In the genomic region with DNA sequence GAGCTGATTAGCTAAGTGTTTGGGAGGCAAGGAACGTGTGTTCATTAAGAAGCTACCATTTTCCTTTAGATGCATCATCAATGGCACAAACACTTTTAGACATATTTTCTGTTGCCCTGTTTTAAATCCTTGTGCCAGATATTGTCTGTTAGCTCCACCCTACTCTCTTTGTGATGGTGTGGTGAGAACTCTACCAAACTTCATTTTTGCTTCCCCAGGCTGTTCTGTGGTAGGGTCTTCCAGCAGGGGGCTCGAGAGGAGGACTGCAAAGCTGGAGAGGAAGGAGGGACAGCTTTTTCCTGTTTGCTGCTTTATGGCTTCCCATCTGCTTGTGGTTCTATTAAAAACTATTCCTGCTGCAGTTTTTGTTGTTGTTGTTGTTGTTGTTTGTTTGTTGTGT, we compare ENCODE assay signal across 18 cellular contexts. TPM values are rescaled to one million over a fixed set of nuclear protein-coding genes. Genes with fewer than 3 reads are reported as not detected.
DNase-seq lines count a peak whose midpoint lies in the region; ATAC-seq, FAIRE-seq and TF ChIP-seq lines count a peak whose summit lies in the region.
"Had no signal": no experiment of that assay in that cellular context is flagged by ENCODE, and none has a peak within 500 bp of the region (broad histone marks: within the 10 kb centered on the region; RNA-seq: fewer than 3 reads in every experiment).

No MANE protein-coding gene starts in this region.

- H3K4me1 ChIP-seq in A549 (peaks cover 16% of the 10 kb centered on the region), DOHH2 (ENCODE audit: control insufficient read depth, low read length) (peaks cover 3% of the 10 kb centered on the region; the same call in 1 of the 2 replicates), OCI-LY7 (ENCODE audit: insufficient read depth, low read length, poor library complexity, severe bottlenecking) (no peaks in the 10 kb centered on the region)
- H3K4me1 ChIP-seq: body of pancreas had no signal

- H3K4me2 ChIP-seq in A549 (no peak overlapping the region), DOHH2 (ENCODE audit: low read length) (no peak overlapping the region), OCI-LY7 (ENCODE audit: low read length) (no peak overlapping the region)

- H4K20me1 ChIP-seq in DOHH2 (ENCODE audit: control insufficient read depth, insufficient read depth, low read depth, low read length) (no peaks in the 10 kb centered on the region), OCI-LY7 (ENCODE audit: insufficient read depth, low read length) (no peaks in the 10 kb centered on the region)

- TF ChIP-seq RAD21 in A549 (conservative IDR thresholded peaks at IDR 0.05 in 1 of 2, IDR thresholded peaks at IDR 0.05 in 1 of 2) = no peak

- BruUV-seq in OCI-LY7 (replicated peaks; lab: Mats Ljungman, UMichigan) = no TSS peak

- H3K4me3 ChIP-seq in A549 (no peak overlapping the region), DOHH2 (ENCODE audit: low read length) (no peak overlapping the region), OCI-LY7 (ENCODE audit: low read depth, low read length, poor library complexity, severe bottlenecking) (no peak overlapping the region), fibroblast of pulmonary artery (replicated peaks; ENCODE audit: low read depth, low read length) (no peak overlapping the region)
- H3K4me3 ChIP-seq: body of pancreas, thyroid gland had no signal

- 30% methylated on average over 2 of the region's 2 CpGs for WGBS in A549 (ENCODE audit: missing lambda C conversion rate)

- no peak for DNase-seq in A549 (ENCODE audit: low read depth in 1 of 2, low spot score in 1 of 2)
- no peak for DNase-seq in OCI-LY7 (ENCODE audit: low spot score)
- DNase-seq in fibroblast of pulmonary artery (ENCODE audit: low read depth) = no peak
- DNase-seq in T-helper 9 cell = no peak
- DNase-seq in frontal cortex (ENCODE audit: low spot score in 2 of 2) = no peak
- DNase-seq: activated naive CD4-positive, alpha-beta T cell; body of pancreas; effector CD4-positive, alpha-beta T cell; foreskin keratinocyte; NCI-H1092; NCI-H345; T-cell; thyroid gland had no signal

- TF ChIP-seq CTCF in A549 (IDR thresholded peaks at IDR 0.05) (0 out of 3 replicates have a peak, but pooled peaks have one; percentile 6), DOHH2 (IDR thresholded peaks at IDR 0.05; ENCODE audit: low read depth, low read length, poor library complexity, severe bottlenecking) (peak; percentile 29), OCI-LY7 (conservative IDR thresholded peaks at IDR 0.05; ENCODE audit: low read length) (peak; percentile 43), fibroblast of pulmonary artery (IDR thresholded peaks at IDR 0.05; ENCODE audit: low read length, missing control alignments) (peak; percentile 8)

- FAIRE-seq in A549 (lab: Jason Lieb, UNC) (no peak), frontal cortex (lab: Jason Lieb, UNC) (no peak)
- FAIRE-seq: RCC 7860 had no signal

- H3K27ac ChIP-seq in A549 = no peak overlapping the region
- no peak overlapping the region for H3K27ac ChIP-seq in DOHH2 (ENCODE audit: low read depth, low read length)
- H3K27ac ChIP-seq in OCI-LY7 (ENCODE audit: low read depth, low read length, poor library complexity, severe bottlenecking) = no peak overlapping the region
- H3K27ac ChIP-seq: body of pancreas, foreskin keratinocyte, thyroid gland had no signal

- no peaks in the 10 kb centered on the region for H3K36me3 ChIP-seq in DOHH2 (ENCODE audit: control insufficient read depth, low read length)
- no peaks in the 10 kb centered on the region for H3K36me3 ChIP-seq in OCI-LY7 (ENCODE audit: insufficient read depth, low read length)
- H3K36me3 ChIP-seq: thyroid gland had no signal

- intact Hi-C loops in OCI-LY7 (cut with micrococcal nuclease; ENCODE audit: unreplicated experiment) = no loop called here

- ATAC-seq in A549 (peak in 1 of 2 experiments; percentile 61; a peak in 2 of 6 replicates), HG02610 (IDR thresholded peaks at IDR 0.05; ENCODE audit: unreplicated experiment) (no peak), HG03095 (IDR thresholded peaks at IDR 0.05; ENCODE audit: unreplicated experiment) (no peak)
- ATAC-seq: body of pancreas, foreskin keratinocyte, sciatic nerve, T-cell had no signal

- POLR2A ChIA-PET in A549 (lab: Yijun Ruan, JAX) = no interaction called here
- POLR2A ChIA-PET in OCI-LY7 (lab: Charles Lee) = interaction anchor here (0.5 to 0.9 kb wide), 3 partner anchors 68 to 1249 kb away, joined by 3 read pairs; no protein-coding TSS in a partner anchor

- TF ChIP-seq POLR2A in A549 (IDR thresholded peaks at IDR 0.05; ENCODE audit: low read length) = no peak

- H3K27me3 ChIP-seq in DOHH2 (ENCODE audit: control insufficient read depth, low read length) = no peaks in the 10 kb centered on the region
- H3K27me3 ChIP-seq: body of pancreas, thyroid gland had no signal

- TF ChIP-seq EP300 in A549 (IDR thresholded peaks at IDR 0.05) = no peak

- H3K79me2 ChIP-seq in DOHH2 (ENCODE audit: control insufficient read depth, low read length) (no peaks in the 10 kb centered on the region), OCI-LY7 (ENCODE audit: insufficient read depth, low read depth, low read length) (no peaks in the 10 kb centered on the region)

- no peaks in the 10 kb centered on the region for H3K9me3 ChIP-seq in A549
- H3K9me3 ChIP-seq in DOHH2 (ENCODE audit: control insufficient read depth, insufficient read depth, low read length) = no peaks in the 10 kb centered on the region
- H3K9me3 ChIP-seq in OCI-LY7 (ENCODE audit: low read length) = no peaks in the 10 kb centered on the region
- H3K9me3 ChIP-seq: body of pancreas, thyroid gland had no signal

- H3F3A ChIP-seq in DOHH2 (ENCODE audit: control insufficient read depth, insufficient read depth) = no peaks in the 10 kb centered on the region

- H3K9me2 ChIP-seq in DOHH2 (replicated peaks; ENCODE audit: control insufficient read depth, low read length) = no peaks in the 10 kb centered on the region
- no peaks in the 10 kb centered on the region for H3K9me2 ChIP-seq in OCI-LY7 (ENCODE audit: insufficient read depth, low read length)

- CTCF ChIA-PET in A549 (lab: Yijun Ruan, JAX) (interaction anchor here (0.9 to 17.6 kb wide), 7 partner anchors 11 to 637 kb away, joined by 3 to 296 read pairs (median 5); a partner anchor contains a TSS), OCI-LY7 (lab: Charles Lee; ENCODE audit: unreplicated experiment) (interaction anchor here (0.6 to 1.0 kb wide), 2 partner anchors 42 to 271 kb away, joined by 3 read pairs; no protein-coding TSS in a partner anchor)

- no peak overlapping the region; the same call in 1 of the 2 replicates for H2AFZ ChIP-seq in OCI-LY7 (ENCODE audit: low read length)

TF ChIP-seq in A549, 52 proteins besides CTCF, POLR2A, EP300 and RAD21 (continues in another document):
- TF ChIP-seq, protein P1, sequence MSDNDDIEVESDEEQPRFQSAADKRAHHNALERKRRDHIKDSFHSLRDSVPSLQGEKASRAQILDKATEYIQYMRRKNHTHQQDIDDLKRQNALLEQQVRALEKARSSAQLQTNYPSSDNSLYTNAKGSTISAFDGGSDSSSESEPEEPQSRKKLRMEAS (IDR thresholded peaks at IDR 0.05) = no peak
- TF ChIP-seq EHF (CRISPR knock-in tag; IDR thresholded peaks at IDR 0.05) = no peak
- TF ChIP-seq, protein P2, sequence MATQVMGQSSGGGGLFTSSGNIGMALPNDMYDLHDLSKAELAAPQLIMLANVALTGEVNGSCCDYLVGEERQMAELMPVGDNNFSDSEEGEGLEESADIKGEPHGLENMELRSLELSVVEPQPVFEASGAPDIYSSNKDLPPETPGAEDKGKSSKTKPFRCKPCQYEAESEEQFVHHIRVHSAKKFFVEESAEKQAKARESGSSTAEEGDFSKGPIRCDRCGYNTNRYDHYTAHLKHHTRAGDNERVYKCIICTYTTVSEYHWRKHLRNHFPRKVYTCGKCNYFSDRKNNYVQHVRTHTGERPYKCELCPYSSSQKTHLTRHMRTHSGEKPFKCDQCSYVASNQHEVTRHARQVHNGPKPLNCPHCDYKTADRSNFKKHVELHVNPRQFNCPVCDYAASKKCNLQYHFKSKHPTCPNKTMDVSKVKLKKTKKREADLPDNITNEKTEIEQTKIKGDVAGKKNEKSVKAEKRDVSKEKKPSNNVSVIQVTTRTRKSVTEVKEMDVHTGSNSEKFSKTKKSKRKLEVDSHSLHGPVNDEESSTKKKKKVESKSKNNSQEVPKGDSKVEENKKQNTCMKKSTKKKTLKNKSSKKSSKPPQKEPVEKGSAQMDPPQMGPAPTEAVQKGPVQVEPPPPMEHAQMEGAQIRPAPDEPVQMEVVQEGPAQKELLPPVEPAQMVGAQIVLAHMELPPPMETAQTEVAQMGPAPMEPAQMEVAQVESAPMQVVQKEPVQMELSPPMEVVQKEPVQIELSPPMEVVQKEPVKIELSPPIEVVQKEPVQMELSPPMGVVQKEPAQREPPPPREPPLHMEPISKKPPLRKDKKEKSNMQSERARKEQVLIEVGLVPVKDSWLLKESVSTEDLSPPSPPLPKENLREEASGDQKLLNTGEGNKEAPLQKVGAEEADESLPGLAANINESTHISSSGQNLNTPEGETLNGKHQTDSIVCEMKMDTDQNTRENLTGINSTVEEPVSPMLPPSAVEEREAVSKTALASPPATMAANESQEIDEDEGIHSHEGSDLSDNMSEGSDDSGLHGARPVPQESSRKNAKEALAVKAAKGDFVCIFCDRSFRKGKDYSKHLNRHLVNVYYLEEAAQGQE (IDR thresholded peaks at IDR 0.05) = no peak
- TF ChIP-seq PHF8 (IDR thresholded peaks at IDR 0.05; ENCODE audit: borderline replicate concordance, low read depth) = no peak
- TF ChIP-seq CHD2 (IDR thresholded peaks at IDR 0.05; ENCODE audit: low read length, partially characterized antibody) = no peak
- no peak for TF ChIP-seq MYC (IDR thresholded peaks at IDR 0.05; ENCODE audit: borderline replicate concordance, low read length)
- TF ChIP-seq SREBF2 (IDR thresholded peaks at IDR 0.05) = no peak
- TF ChIP-seq CBX8 (IDR thresholded peaks at IDR 0.05) = no peak
- TF ChIP-seq KDM1A (IDR thresholded peaks at IDR 0.05; ENCODE audit: low read depth) = no peak
- TF ChIP-seq ZC3H11A (IDR thresholded peaks at IDR 0.05) = no peak

RNA-seq across cellular contexts. Expression of a gene that starts 23.8 kb away (rescaled TPM):
- polyA plus RNA-seq in A549 (2011; rRNA removed) (209 and 300 TPM in 2 replicates), A549 (2017; fragmentation: RNase III; extraction: RNeasy Plus Mini Kit Qiagen cat#74134 plus additional on column Dnase treatment) (191 to 209 TPM (median 201 TPM) in 3 replicates)
- polyA plus RNA-seq in A549 (2012; cell fraction: cytosol; rRNA removed) = 126 and 144 TPM in 2 replicates
- polyA plus RNA-seq in A549 (2012; cell fraction: nucleus; rRNA removed) = 83.6 and 103 TPM in 2 replicates
- 175 and 188 TPM in 2 replicates for polyA minus RNA-seq in A549 (2011; rRNA and poly(A)+ RNA removed)
- total RNA-seq in OCI-LY7 (2014; rRNA removed; shearing (Covaris generic)) = 43.1 and 45.5 TPM in 2 replicates
- total RNA-seq in OCI-LY7 (2022) (99.5 and 107 TPM in 2 replicates), frontal cortex (74.2 TPM)

RNA-seq across cellular contexts. Expression of a gene that starts 52.8 kb away (rescaled TPM):
- polyA plus RNA-seq in A549 (2011; rRNA removed) = 50.5 and 65.0 TPM in 2 replicates
- polyA plus RNA-seq in A549 (2012; cell fraction: cytosol; rRNA removed) = 22.5 and 26.4 TPM in 2 replicates
- polyA plus RNA-seq in A549 (2012; cell fraction: nucleus; rRNA removed) = 8.0 and 15.7 TPM in 2 replicates
- 45.2 to 49.4 TPM (median 45.3 TPM) in 3 replicates for polyA plus RNA-seq in A549 (2017; fragmentation: RNase III; extraction: RNeasy Plus Mini Kit Qiagen cat#74134 plus additional on column Dnase treatment)
- 23.4 and 31.0 TPM in 2 replicates for polyA minus RNA-seq in A549 (2011; rRNA and poly(A)+ RNA removed)
- 54.9 and 68.6 TPM in 2 replicates for total RNA-seq in OCI-LY7 (2014; rRNA removed; shearing (Covaris generic))
- 87.2 and 103 TPM in 2 replicates for total RNA-seq in OCI-LY7 (2022)
- 22.4 TPM for total RNA-seq in frontal cortex
